1 cellular context compared by ENCODE assay signal in the genomic region with DNA sequence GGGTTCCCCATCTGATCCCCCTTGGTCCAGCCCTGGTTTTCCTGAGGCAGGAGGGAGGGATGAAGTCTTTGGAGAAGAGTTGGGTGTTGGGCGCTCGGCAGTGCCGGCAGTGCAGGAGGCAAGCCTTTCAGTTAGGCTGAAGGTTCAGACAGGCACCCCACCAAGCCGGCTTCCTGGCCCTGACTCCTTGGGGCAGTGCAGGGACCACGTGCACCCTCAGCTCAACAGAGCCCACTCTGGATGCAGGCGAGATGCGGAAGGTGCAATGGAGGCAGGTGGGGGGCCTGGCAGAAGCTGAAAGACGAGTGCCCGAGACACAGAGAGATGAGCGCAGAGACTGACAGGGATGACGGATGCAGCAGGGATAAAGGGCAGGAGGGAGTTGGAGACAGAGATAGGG.
TF ChIP-seq lines count a peak whose summit lies in the region.

No MANE protein-coding gene starts in this region.

TF ChIP-seq in IMR-90, 13 proteins besides CTCF, POLR2A, EP300 and RAD21:
- TF ChIP-seq, protein P1, sequence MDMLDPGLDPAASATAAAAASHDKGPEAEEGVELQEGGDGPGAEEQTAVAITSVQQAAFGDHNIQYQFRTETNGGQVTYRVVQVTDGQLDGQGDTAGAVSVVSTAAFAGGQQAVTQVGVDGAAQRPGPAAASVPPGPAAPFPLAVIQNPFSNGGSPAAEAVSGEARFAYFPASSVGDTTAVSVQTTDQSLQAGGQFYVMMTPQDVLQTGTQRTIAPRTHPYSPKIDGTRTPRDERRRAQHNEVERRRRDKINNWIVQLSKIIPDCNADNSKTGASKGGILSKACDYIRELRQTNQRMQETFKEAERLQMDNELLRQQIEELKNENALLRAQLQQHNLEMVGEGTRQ (IDR thresholded peaks at IDR 0.05; ENCODE audit: low read depth, low read length), result no peak
- TF ChIP-seq MXI1 (IDR thresholded peaks at IDR 0.05; ENCODE audit: borderline replicate concordance, low read depth, low read length), result no peak
- no peak for TF ChIP-seq MAZ (IDR thresholded peaks at IDR 0.05; ENCODE audit: borderline replicate concordance, low read depth, low read length)
- TF ChIP-seq BHLHE40 (IDR thresholded peaks at IDR 0.05; ENCODE audit: low read depth, low read length), result no peak
- no peak for TF ChIP-seq SMC3 (IDR thresholded peaks at IDR 0.05; ENCODE audit: low read depth, low read length)
- TF ChIP-seq NFE2L2 (IDR thresholded peaks at IDR 0.05; ENCODE audit: low read depth, low read length), result no peak
- TF ChIP-seq CEBPB (IDR thresholded peaks at IDR 0.05; ENCODE audit: low read depth, low read length), result no peak
- no peak for TF ChIP-seq RFX5 (IDR thresholded peaks at IDR 0.05; ENCODE audit: low read depth, low read length)
- no peak for TF ChIP-seq MAFK (IDR thresholded peaks at IDR 0.05; ENCODE audit: low read depth, low read length)
- no peak for TF ChIP-seq FOS (IDR thresholded peaks at IDR 0.05; ENCODE audit: low read depth, low read length)
